1 cellular context compared by ENCODE assay signal in genomic region chr15:89874926-89875564, GRCh38.
TF ChIP-seq lines count a peak whose summit lies in the region.

No MANE protein-coding gene starts in this region.

TF ChIP-seq in GM23338, 12 proteins besides CTCF, POLR2A, EP300 and RAD21:
- TF ChIP-seq ZNF462 (CRISPR knock-in tag; IDR thresholded peaks at IDR 0.05) (no peak), EZH2 (IDR thresholded peaks at IDR 0.05; ENCODE audit: low read depth, unreplicated experiment) (no peak), ZNF331 (CRISPR knock-in tag; IDR thresholded peaks at IDR 0.05; ENCODE audit: low read depth) (no peak), EZH2phosphoT487 (IDR thresholded peaks at IDR 0.05; ENCODE audit: unreplicated experiment) (no peak), CREB1 (CRISPR knock-in tag; IDR thresholded peaks at IDR 0.05; ENCODE audit: low read depth) (no peak), JUNB (IDR thresholded peaks at IDR 0.05; ENCODE audit: unreplicated experiment) (no peak), POLR2AphosphoS5 (IDR thresholded peaks at IDR 0.05; ENCODE audit: low read depth) (no peak), REST (IDR thresholded peaks at IDR 0.05; ENCODE audit: unreplicated experiment) (no peak), ETS1 (IDR thresholded peaks at IDR 0.05) (no peak)
